In genomic region chr9:13397220-13397619, GRCh38 we compare ENCODE assay signal across 22 cellular contexts.
"Had no signal": no experiment of that assay in that cellular context is flagged by ENCODE, and none has a peak within 500 bp of the region (broad histone marks: within the 10 kb centered on the region; RNA-seq: fewer than 3 reads in every experiment).

No MANE protein-coding gene starts in this region.

- H3K9me3 ChIP-seq: SK-N-SH had no signal

- ATAC-seq: HepG2, Panc1, PC-3 had no signal

- DNase-seq: IMR-90, Karpas-422, KG1, MM.1S, NCI-H1092 treated with DMSO at 0.1 percent for 48 hours, NCI-H1436, NCI-H187, NCI-H2029, NCI-H2081 treated with DMSO at 0.1 percent for 48 hours, NCI-H2171, NCI-H226, NCI-H446, NCI-H510A, NCI-H524 treated with DMSO at 0.1 percent for 48 hours, NCI-H69, NCI-H774, PC-3, SHP77, SK-N-SH had no signal

- H3K27ac ChIP-seq: RWPE1 had no signal
